ENCODE assay signal across 8 cellular contexts in genomic region chr15:20104551-20104950, GRCh38.
DNase-seq lines count a peak whose midpoint lies in the region; ATAC-seq and TF ChIP-seq lines count a peak whose summit lies in the region.
"Not testable (repeated sequence)": the region's sequence is repeated elsewhere in the genome, so short reads cannot be mapped to it uniquely, and the experiment has no call there.

No MANE protein-coding gene starts in this region.

- H3K36me3 ChIP-seq in RWPE2 (ENCODE audit: low read depth); mucosa of descending colon (ENCODE audit: low read depth); prostate gland; tibial nerve: not testable (repeated sequence)

- not testable (repeated sequence) for H3K27ac Mint-ChIP-seq in activated CD8-positive, alpha-beta memory T cell treated with anti-CD3 and anti-CD28 coated beads, Interleukin-2, amount 10 ng/mL, durations not matched to agents 7 days and 5 days; activated naive CD4-positive, alpha-beta T cell treated with anti-CD3 and anti-CD28 coated beads for 36 hours

- CTCF ChIA-PET in activated CD8-positive, alpha-beta memory T cell treated with anti-CD3 and anti-CD28 coated beads, Interleukin-2, amount 10 ng/mL, durations not matched to agents 7 days and 5 days (lab: Charles Lee); activated naive CD4-positive, alpha-beta T cell treated with anti-CD3 and anti-CD28 coated beads for 36 hours (lab: Charles Lee): not testable (repeated sequence)

- ATAC-seq in RWPE2 (ENCODE audit: low read depth); activated CD8-positive, alpha-beta memory T cell treated with anti-CD3 and anti-CD28 coated beads, Interleukin-2, amount 10 ng/mL, durations not matched to agents 7 days and 5 days; left ventricle myocardium superior; mucosa of descending colon: not testable (repeated sequence)
- peak; percentile 38 for ATAC-seq in foreskin keratinocyte

- not testable (repeated sequence) for H3K27me3 ChIP-seq in RWPE2 (ENCODE audit: insufficient read depth, poor library complexity, severe bottlenecking); foreskin keratinocyte; prostate gland (replicated peaks; ENCODE audit: insufficient read depth); tibial nerve

- TF ChIP-seq POLR2A in prostate gland (IDR thresholded peaks at IDR 0.05); tibial nerve (IDR thresholded peaks at IDR 0.05): not testable (repeated sequence)

- H3K4me1 Mint-ChIP-seq in activated CD8-positive, alpha-beta memory T cell treated with anti-CD3 and anti-CD28 coated beads, Interleukin-2, amount 10 ng/mL, durations not matched to agents 7 days and 5 days; activated naive CD4-positive, alpha-beta T cell treated with anti-CD3 and anti-CD28 coated beads for 36 hours (ENCODE audit: low read depth): not testable (repeated sequence)

- not testable (repeated sequence) for H3K36me3 Mint-ChIP-seq in activated CD8-positive, alpha-beta memory T cell treated with anti-CD3 and anti-CD28 coated beads, Interleukin-2, amount 10 ng/mL, durations not matched to agents 7 days and 5 days; activated naive CD4-positive, alpha-beta T cell treated with anti-CD3 and anti-CD28 coated beads for 36 hours (ENCODE audit: low read depth)

- not testable (repeated sequence) for H3K9me3 Mint-ChIP-seq in activated CD8-positive, alpha-beta memory T cell treated with anti-CD3 and anti-CD28 coated beads, Interleukin-2, amount 10 ng/mL, durations not matched to agents 7 days and 5 days (ENCODE audit: low read depth); activated naive CD4-positive, alpha-beta T cell treated with anti-CD3 and anti-CD28 coated beads for 36 hours

- TF ChIP-seq CTCF in RWPE2 (IDR thresholded peaks at IDR 0.05; ENCODE audit: poor library complexity, severe bottlenecking); foreskin keratinocyte (conservative IDR thresholded peaks at IDR 0.05); mucosa of descending colon (IDR thresholded peaks at IDR 0.05); prostate gland (IDR thresholded peaks at IDR 0.05); tibial nerve (IDR thresholded peaks at IDR 0.05): not testable (repeated sequence)

- H3K27ac ChIP-seq in RWPE2 (ENCODE audit: poor library complexity, severe bottlenecking); foreskin keratinocyte; prostate gland; tibial nerve: not testable (repeated sequence)

- WGBS in prostate gland = no CpG with 5 or more reads among the region's 6 CpGs
- 67% methylated on average over 2 of the region's 6 CpGs; no CpG with 5 or more reads in 1 of the 2 donors for WGBS in tibial nerve, 2 donors

- intact Hi-C loops in activated naive CD4-positive, alpha-beta T cell treated with anti-CD3 and anti-CD28 coated beads for 36 hours (cut with micrococcal nuclease); left ventricle myocardium superior (cut with micrococcal nuclease); mucosa of descending colon (cut with DNase I, micrococcal nuclease); prostate gland (cut with DNase I): not testable (repeated sequence)

- not testable (repeated sequence) for H3K4me1 ChIP-seq in RWPE2 (ENCODE audit: insufficient read depth, poor library complexity, severe bottlenecking); foreskin keratinocyte; mucosa of descending colon (ENCODE audit: low read depth); prostate gland (replicated peaks); tibial nerve

- H3K4me3 Mint-ChIP-seq in activated CD8-positive, alpha-beta memory T cell treated with anti-CD3 and anti-CD28 coated beads, Interleukin-2, amount 10 ng/mL, durations not matched to agents 7 days and 5 days; activated naive CD4-positive, alpha-beta T cell treated with anti-CD3 and anti-CD28 coated beads for 36 hours: not testable (repeated sequence)

- H3K9me3 ChIP-seq in RWPE2 (ENCODE audit: severe bottlenecking); mucosa of descending colon; prostate gland; tibial nerve: not testable (repeated sequence)

- not testable (repeated sequence) for H3K27me3 Mint-ChIP-seq in activated CD8-positive, alpha-beta memory T cell treated with anti-CD3 and anti-CD28 coated beads, Interleukin-2, amount 10 ng/mL, durations not matched to agents 7 days and 5 days; activated naive CD4-positive, alpha-beta T cell treated with anti-CD3 and anti-CD28 coated beads for 36 hours (ENCODE audit: low read depth)

- DNase-seq in RWPE2 (ENCODE audit: low spot score) = peak; percentile 85
- peak; percentile 39 for DNase-seq in activated CD8-positive, alpha-beta memory T cell treated with anti-CD3 and anti-CD28 coated beads, Interleukin-2, amount 10 ng/mL, durations not matched to agents 7 days and 5 days
- peak; percentile 6 for DNase-seq in activated naive CD4-positive, alpha-beta T cell treated with anti-CD3 and anti-CD28 coated beads for 36 hours
- not testable (repeated sequence) for DNase-seq in foreskin keratinocyte
- DNase-seq in left ventricle myocardium superior = peak; percentile 49
- DNase-seq in mucosa of descending colon = peak; percentile 1 to 69 (median 40)
- DNase-seq in prostate gland (ENCODE audit: low spot score) = peak; percentile 14
- peak; percentile 6 to 20 for DNase-seq in tibial nerve (ENCODE audit: low spot score in 2 of 2)

- not testable (repeated sequence) for H3K4me3 ChIP-seq in RWPE2 (ENCODE audit: severe bottlenecking); mucosa of descending colon; prostate gland; tibial nerve

- TF ChIP-seq EP300 in tibial nerve (IDR thresholded peaks at IDR 0.05) = not testable (repeated sequence)
